ENCODE assay signal across 19 cellular contexts in genomic region chr7:134795231-134795630, GRCh38. TPM values are rescaled to one million over a fixed set of nuclear protein-coding genes. Genes with fewer than 3 reads are reported as not detected.
DNase-seq lines count a peak whose midpoint lies in the region; ATAC-seq and TF ChIP-seq lines count a peak whose summit lies in the region.
"Had no signal": no experiment of that assay in that cellular context is flagged by ENCODE, and none has a peak within 500 bp of the region (broad histone marks: within the 10 kb centered on the region; RNA-seq: fewer than 3 reads in every experiment).

No MANE protein-coding gene starts in this region.

- H3K79me2 ChIP-seq in osteoblast (ENCODE audit: insufficient read depth, low read length): peaks cover 100% of the 10 kb centered on the region
- H3K79me2 ChIP-seq in MM.1S (ENCODE audit: low read length): no peaks in the 10 kb centered on the region

- H3K36me3 Mint-ChIP-seq in HFFc6 (ENCODE audit: low read depth) (peaks cover 80% of the 10 kb centered on the region), CD14-positive monocyte (no peaks in the 10 kb centered on the region)

- H3K9me3 ChIP-seq in osteoblast (ENCODE audit: low read depth, low read length) (no peaks in the 10 kb centered on the region), thoracic aorta (no peaks in the 10 kb centered on the region), heart right ventricle (peaks cover 0 to 15% (median 0%) of the 10 kb centered on the region in 11 donors), MM.1S (replicated peaks; ENCODE audit: insufficient read depth, low read length) (no peaks in the 10 kb centered on the region)
- H3K9me3 ChIP-seq: BE2C, Caco-2 had no signal

- H3K9me2 ChIP-seq in MM.1S (replicated peaks; ENCODE audit: insufficient read depth, low read length): no peaks in the 10 kb centered on the region

- H3K9me3 Mint-ChIP-seq in HFFc6 (peaks cover 11% of the 10 kb centered on the region), CD14-positive monocyte (peaks cover 13 to 40% (median 17%) of the 10 kb centered on the region in 7 donors)

- no peak overlapping the region for H3K4me3 ChIP-seq in choroid plexus epithelial cell (ENCODE audit: low read depth, low read length)
- H3K4me3 ChIP-seq in osteoblast (ENCODE audit: insufficient read depth, low read length): no peak overlapping the region
- no peak overlapping the region for H3K4me3 ChIP-seq in thoracic aorta
- no peak overlapping the region for H3K4me3 ChIP-seq in heart right ventricle
- no peak overlapping the region for H3K4me3 ChIP-seq in MM.1S (ENCODE audit: low read length)
- H3K4me3 ChIP-seq: GM12878 had no signal

- intact Hi-C loops in heart right ventricle (cut with DNase I): no loop called here
- intact Hi-C loops in CD14-positive monocyte (cut with micrococcal nuclease): no loop called here

- H4K20me1 ChIP-seq in osteoblast (ENCODE audit: insufficient read depth, low read length) (peaks cover 86% of the 10 kb centered on the region), MM.1S (ENCODE audit: insufficient read depth, low read length) (no peaks in the 10 kb centered on the region)

- H3K27ac Mint-ChIP-seq in HFFc6 (peak overlapping the region; percentile 1; the same call in 1 of the 2 replicates), CD14-positive monocyte (no peak overlapping the region)
- H3K27ac Mint-ChIP-seq: CD4-positive, alpha-beta T cell had no signal

- H3K27me3 Mint-ChIP-seq in HFFc6 (ENCODE audit: insufficient read depth): peaks cover 32% of the 10 kb centered on the region
- H3K27me3 Mint-ChIP-seq in CD14-positive monocyte (ENCODE audit: low read depth in 3 of 3): peaks cover 2 to 4% (median 2%) of the 10 kb centered on the region in 3 donors
- H3K27me3 Mint-ChIP-seq: CD4-positive, alpha-beta T cell had no signal

- no peak overlapping the region for H3K9ac ChIP-seq in MM.1S (ENCODE audit: low read length)

- peaks cover 93% of the 10 kb centered on the region for H3K4me1 Mint-ChIP-seq in HFFc6 (ENCODE audit: low read depth)
- H3K4me1 Mint-ChIP-seq in CD14-positive monocyte: no peaks in the 10 kb centered on the region

- DNase-seq in HFFc6: no peak
- DNase-seq in choroid plexus epithelial cell (ENCODE audit: low read depth): peak; percentile 3
- DNase-seq in osteoblast (ENCODE audit: insufficient read length, low spot score, missing footprints): no peak
- DNase-seq in thoracic aorta (ENCODE audit: low spot score): no peak
- no peak for DNase-seq in heart right ventricle
- DNase-seq in CD14-positive monocyte (ENCODE audit: low spot score): no peak
- DNase-seq in MM.1S: no peak
- DNase-seq: BE2C; Caco-2; CD4-positive, alpha-beta T cell; DMS153; KBM-7; NCI-H1105 treated with DMSO at 0.1 percent for 48 hours; NCI-H1694; NCI-H748 treated with DMSO at 0.1 percent for 48 hours; NK-92 treated with Interleukin-12 subunit alpha and Interleukin-12 subunit beta, amount 100 ng/mL, for 24 hours; Right ventricle myocardium superior had no signal

- TF ChIP-seq CTCF in HFFc6 (IDR thresholded peaks at IDR 0.05) (no peak), choroid plexus epithelial cell (conservative IDR thresholded peaks at IDR 0.05; ENCODE audit: low read depth, low read length) (no peak), osteoblast (IDR thresholded peaks at IDR 0.05; ENCODE audit: extremely low read depth, low read depth, low read length) (no peak), thoracic aorta (IDR thresholded peaks at IDR 0.05) (no peak), heart right ventricle (IDR thresholded peaks at IDR 0.05) (no peak), CD14-positive monocyte (IDR thresholded peaks at IDR 0.05) (no peak), MM.1S (IDR thresholded peaks at IDR 0.05; ENCODE audit: low read length) (no peak)

- H3K27ac ChIP-seq in osteoblast (ENCODE audit: low read depth, low read length): peak overlapping the region; percentile 23
- peak overlapping the region; percentile 86 to 93 for H3K27ac ChIP-seq in thoracic aorta
- H3K27ac ChIP-seq in heart right ventricle: peak overlapping the region in 4 of 10 donors; percentile 11 to 90 (median 24)
- H3K27ac ChIP-seq in MM.1S (ENCODE audit: low read length): no peak overlapping the region

- H2AFZ ChIP-seq in osteoblast (ENCODE audit: low read length): no peak overlapping the region
- no peak overlapping the region for H2AFZ ChIP-seq in MM.1S (ENCODE audit: low read length)

- H3K4me1 ChIP-seq in osteoblast (ENCODE audit: insufficient read depth, low read length): peaks cover 84% of the 10 kb centered on the region
- H3K4me1 ChIP-seq in thoracic aorta (ENCODE audit: control insufficient read depth in 1 of 2, low read depth in 2 of 2): peaks cover 48 to 99% of the 10 kb centered on the region in 2 donors
- peaks cover 2 to 93% (median 51%) of the 10 kb centered on the region in 9 donors for H3K4me1 ChIP-seq in heart right ventricle
- no peaks in the 10 kb centered on the region for H3K4me1 ChIP-seq in MM.1S (ENCODE audit: low read length)
- H3K4me1 ChIP-seq: BE2C had no signal

- H3K27me3 ChIP-seq in osteoblast (ENCODE audit: insufficient read depth, low read length): no peaks in the 10 kb centered on the region
- H3K27me3 ChIP-seq in thoracic aorta (replicated peaks; ENCODE audit: insufficient read depth): no peaks in the 10 kb centered on the region
- H3K27me3 ChIP-seq in heart right ventricle: no peaks in the 10 kb centered on the region
- no peaks in the 10 kb centered on the region for H3K27me3 ChIP-seq in MM.1S (replicated peaks; ENCODE audit: insufficient read depth, low read length)

- 86 to 88% methylated on average over 5 of the region's 5 CpGs for WGBS in heart right ventricle, 2 donors

- H3K4me2 ChIP-seq in osteoblast (ENCODE audit: insufficient read depth, low read length) (peak overlapping the region; percentile 20), MM.1S (ENCODE audit: low read depth, low read length) (no peak overlapping the region)

- H3K4me3 Mint-ChIP-seq in HFFc6 (peak overlapping the region; percentile 15; the same call in 1 of the 2 replicates), CD14-positive monocyte (no peak overlapping the region)
- H3K4me3 Mint-ChIP-seq: CD4-positive, alpha-beta T cell had no signal

- H3K36me3 ChIP-seq in osteoblast (ENCODE audit: insufficient read depth, low read length): peaks cover 81% of the 10 kb centered on the region
- H3K36me3 ChIP-seq in thoracic aorta: no peaks in the 10 kb centered on the region
- peaks cover 0 to 23% (median 0%) of the 10 kb centered on the region in 9 donors for H3K36me3 ChIP-seq in heart right ventricle
- no peaks in the 10 kb centered on the region for H3K36me3 ChIP-seq in MM.1S (replicated peaks; ENCODE audit: insufficient read depth, low read length)
- H3K36me3 ChIP-seq: BE2C had no signal

- ATAC-seq in thoracic aorta (ENCODE audit: insufficient number of reproducible peaks, low FRiP score, low read depth): no peak
- ATAC-seq in heart right ventricle: no peak
- no peak for ATAC-seq in GM18873 (IDR thresholded peaks at IDR 0.05; ENCODE audit: low FRiP score, unreplicated experiment)
- ATAC-seq: GM12878 had no signal

- H3F3A ChIP-seq in MM.1S (ENCODE audit: insufficient read depth, low read length): no peaks in the 10 kb centered on the region

RNA-seq across cellular contexts. Expression of gene CALD1, which starts 15.8 kb away (rescaled TPM):
- total RNA-seq in HFFc6 (2021; fragmentation: NEBNext Ultra II Directional; extraction: Animal tissue kit (Norgen Biotek cat#: 25700)): 1,000 to 10,000 TPM; 1,066 to 1,726 (median 1,102) TPM
- total RNA-seq in osteoblast: 1,075 and 1,123 TPM in 2 replicates
- total RNA-seq in thoracic aorta: 1,000 to 10,000 TPM in 1 of 2 donors, 100 to 1,000 TPM in 1; 912 to 1,038 TPM
- 100 to 1,000 TPM in 9 of 10 donors, 10 to 100 TPM in 1; 96.6 to 180 (median 132) TPM for total RNA-seq in heart right ventricle
- polyA plus RNA-seq in heart right ventricle: 100 to 1,000 TPM in 1 of 2 donors, 10 to 100 TPM in 1; 69.9 to 119 TPM
- polyA plus RNA-seq in CD14-positive monocyte: under 1 TPM in 1 of 2 donors, not detected in 1; 0.18 TPM
